ENCODE assay signal across 8 cellular contexts in genomic region chr13:97432917-97433726, GRCh38. TPM values are rescaled to one million over a fixed set of nuclear protein-coding genes. Genes with fewer than 3 reads are reported as not detected.
A peak's percentile ranks its signal among the peaks of the same experiment; 100 is the strongest.
DNase-seq lines count a peak whose midpoint lies in the region; ATAC-seq and TF ChIP-seq lines count a peak whose summit lies in the region.

No MANE protein-coding gene starts in this region.

- peak; percentile 71 to 73 for ATAC-seq in naive B cell (ENCODE audit: low read depth in 2 of 2)
- ATAC-seq in stimulated activated effector memory CD8-positive, alpha-beta T cell treated with anti-CD3 and anti-CD28 coated beads, Interleukin-12 subunit alpha, Interleukin-12 subunit beta, amount 100 ng/mL, for 72 hours = peak; percentile 88

- peak overlapping the region; percentile 98 for H3K4me2 ChIP-seq in fibroblast of lung (ENCODE audit: extremely low read depth, insufficient read depth, low read length)

- TF ChIP-seq CTCF in LNCaP clone FGC (IDR thresholded peaks at IDR 0.05; ENCODE audit: control insufficient read depth, extremely low read depth, insufficient read depth) (no peak), fibroblast of lung (conservative IDR thresholded peaks at IDR 0.05 in 1 of 2, IDR thresholded peaks at IDR 0.05 in 1 of 2; ENCODE audit: low read depth in 1 of 2, low read length in 2 of 2) (no peak)

- H3K9ac ChIP-seq in fibroblast of lung (ENCODE audit: insufficient read depth, low read length) = peak overlapping the region; percentile 97

- H3K27me3 Mint-ChIP-seq in activated T-helper 2 cell treated with anti-CD3 and anti-CD28 coated beads, Interferon-gamma antibody, Interleukin-2, Interleukin-4, amounts not matched to agents 10 μg/mL and 5 μg/mL and 100 μg/mL, durations not matched to agents 14 hours and 24 hours and 36 hours (ENCODE audit: low read depth) = peaks cover 9% of the 10 kb centered on the region
- peaks cover 0 to 22% (median 7%) of the 10 kb centered on the region in 3 donors for H3K27me3 Mint-ChIP-seq in naive B cell

- peaks cover 11% of the 10 kb centered on the region for H3K36me3 Mint-ChIP-seq in activated T-helper 2 cell treated with anti-CD3 and anti-CD28 coated beads, Interferon-gamma antibody, Interleukin-2, Interleukin-4, amounts not matched to agents 10 μg/mL and 5 μg/mL and 100 μg/mL, durations not matched to agents 14 hours and 24 hours and 36 hours (ENCODE audit: low read depth)
- H3K36me3 Mint-ChIP-seq in naive B cell = no peaks in the 10 kb centered on the region
- H3K36me3 Mint-ChIP-seq in stimulated activated effector memory CD8-positive, alpha-beta T cell treated with anti-CD3 and anti-CD28 coated beads, Interleukin-12 subunit alpha, Interleukin-12 subunit beta, amount 100 ng/mL, for 72 hours = peaks cover 17% of the 10 kb centered on the region

- H3K4me3 ChIP-seq in LNCaP clone FGC (ENCODE audit: low read depth, low read length) (peak overlapping the region; percentile 87), fibroblast of lung (replicated peaks in 1 of 4; ENCODE audit: control extremely low read depth in 1 of 4, insufficient read depth in 1 of 4, low read depth in 3 of 4, low read length in 4 of 4) (peak overlapping the region; percentile 90 to 95 (median 93))

- H3K36me3 ChIP-seq in fibroblast of lung (ENCODE audit: control insufficient read depth, insufficient read depth, low read length) = peaks cover under 1% of the 10 kb centered on the region

- H3K27ac Mint-ChIP-seq in activated T-helper 2 cell treated with anti-CD3 and anti-CD28 coated beads, Interferon-gamma antibody, Interleukin-2, Interleukin-4, amounts not matched to agents 10 μg/mL and 5 μg/mL and 100 μg/mL, durations not matched to agents 14 hours and 24 hours and 36 hours = peak overlapping the region; percentile 99
- H3K27ac Mint-ChIP-seq in naive B cell = peak overlapping the region; percentile 98 to 100 (median 100)
- peak overlapping the region; percentile 100 for H3K27ac Mint-ChIP-seq in stimulated activated effector memory CD8-positive, alpha-beta T cell treated with anti-CD3 and anti-CD28 coated beads, Interleukin-12 subunit alpha, Interleukin-12 subunit beta, amount 100 ng/mL, for 72 hours

- no peaks in the 10 kb centered on the region for H4K20me1 ChIP-seq in fibroblast of lung (ENCODE audit: control insufficient read depth, extremely low read depth, insufficient read depth, low read length)

- H3K79me2 ChIP-seq in fibroblast of lung (ENCODE audit: control insufficient read depth, insufficient read depth, low read length) = peaks cover 32% of the 10 kb centered on the region

- no peaks in the 10 kb centered on the region for H3K9me3 ChIP-seq in fibroblast of lung (ENCODE audit: control insufficient read depth, insufficient read depth, low read depth, low read length)

- no peaks in the 10 kb centered on the region for H3K4me1 ChIP-seq in fibroblast of lung (ENCODE audit: control insufficient read depth, extremely low read depth, insufficient read depth, low read length)

- H3K4me3 Mint-ChIP-seq in activated T-helper 2 cell treated with anti-CD3 and anti-CD28 coated beads, Interferon-gamma antibody, Interleukin-2, Interleukin-4, amounts not matched to agents 10 μg/mL and 5 μg/mL and 100 μg/mL, durations not matched to agents 14 hours and 24 hours and 36 hours (ENCODE audit: low read depth) = peak overlapping the region; percentile 98
- peak overlapping the region; percentile 87 to 99 (median 97) for H3K4me3 Mint-ChIP-seq in naive B cell
- H3K4me3 Mint-ChIP-seq in stimulated activated effector memory CD8-positive, alpha-beta T cell treated with anti-CD3 and anti-CD28 coated beads, Interleukin-12 subunit alpha, Interleukin-12 subunit beta, amount 100 ng/mL, for 72 hours = peak overlapping the region; percentile 91

- intact Hi-C loops in activated T-helper 2 cell treated with anti-CD3 and anti-CD28 coated beads, Interferon-gamma antibody, Interleukin-2, Interleukin-4, amounts not matched to agents 10 μg/mL and 5 μg/mL and 100 μg/mL, durations not matched to agents 14 hours and 24 hours and 36 hours (cut with micrococcal nuclease) = loop anchor here (1.0 to 10.0 kb wide), 8 partner anchors 142 to 1756 kb away; partner anchors contain the start of genes DNAJC3 and FARP1

- H3K27ac ChIP-seq in fibroblast of lung (ENCODE audit: insufficient read depth, low read length) = peak overlapping the region; percentile 100

- H2AFZ ChIP-seq in fibroblast of lung (ENCODE audit: low read length) = peak overlapping the region; percentile 99

- peak; percentile 100 for DNase-seq in EH (ENCODE audit: low read depth)
- DNase-seq in H4 (ENCODE audit: low spot score) = peak; percentile 99
- DNase-seq in LNCaP clone FGC (ENCODE audit: low read depth) = peak; percentile 100
- peak; percentile 94 for DNase-seq in RPMI8226
- peak; percentile 99 for DNase-seq in activated T-helper 2 cell treated with anti-CD3 and anti-CD28 coated beads, Interferon-gamma antibody, Interleukin-2, Interleukin-4, amounts not matched to agents 10 μg/mL and 5 μg/mL and 100 μg/mL, durations not matched to agents 14 hours and 24 hours and 36 hours (ENCODE audit: low spot score)
- DNase-seq in fibroblast of lung (ENCODE audit: low read depth in 2 of 2) = peak; percentile 100
- DNase-seq in naive B cell = peak; percentile 99
- peak; percentile 98 to 100 for DNase-seq in stimulated activated effector memory CD8-positive, alpha-beta T cell treated with anti-CD3 and anti-CD28 coated beads, Interleukin-12 subunit alpha, Interleukin-12 subunit beta, amount 100 ng/mL, for 72 hours (ENCODE audit: low spot score in 2 of 2)

- H3K9me3 Mint-ChIP-seq in activated T-helper 2 cell treated with anti-CD3 and anti-CD28 coated beads, Interferon-gamma antibody, Interleukin-2, Interleukin-4, amounts not matched to agents 10 μg/mL and 5 μg/mL and 100 μg/mL, durations not matched to agents 14 hours and 24 hours and 36 hours = no peaks in the 10 kb centered on the region
- H3K9me3 Mint-ChIP-seq in naive B cell = peaks cover 0 to 4% (median 0%) of the 10 kb centered on the region in 7 donors
- no peaks in the 10 kb centered on the region for H3K9me3 Mint-ChIP-seq in stimulated activated effector memory CD8-positive, alpha-beta T cell treated with anti-CD3 and anti-CD28 coated beads, Interleukin-12 subunit alpha, Interleukin-12 subunit beta, amount 100 ng/mL, for 72 hours

- no peaks in the 10 kb centered on the region for H3K27me3 ChIP-seq in fibroblast of lung (ENCODE audit: control insufficient read depth, insufficient read depth, low read length)

- H3K4me1 Mint-ChIP-seq in activated T-helper 2 cell treated with anti-CD3 and anti-CD28 coated beads, Interferon-gamma antibody, Interleukin-2, Interleukin-4, amounts not matched to agents 10 μg/mL and 5 μg/mL and 100 μg/mL, durations not matched to agents 14 hours and 24 hours and 36 hours (ENCODE audit: low read depth) = peaks cover 34% of the 10 kb centered on the region
- peaks cover 20 to 23% (median 23%) of the 10 kb centered on the region in 3 donors for H3K4me1 Mint-ChIP-seq in naive B cell
- H3K4me1 Mint-ChIP-seq in stimulated activated effector memory CD8-positive, alpha-beta T cell treated with anti-CD3 and anti-CD28 coated beads, Interleukin-12 subunit alpha, Interleukin-12 subunit beta, amount 100 ng/mL, for 72 hours = peaks cover 35% of the 10 kb centered on the region

RNA-seq across cellular contexts. Expression of gene RAP2A, which starts 0.8 kb away (rescaled TPM):
- total RNA-seq in H4 (2014; rRNA removed; shearing (Covaris generic)) = 17.6 and 19.0 TPM in 2 replicates
- total RNA-seq in activated T-helper 2 cell treated with anti-CD3 and anti-CD28 coated beads, Interferon-gamma antibody, Interleukin-2, Interleukin-4, amounts not matched to agents 10 μg/mL and 5 μg/mL and 100 μg/mL, durations not matched to agents 14 hours and 24 hours and 36 hours = 26.0 and 27.1 TPM in 2 replicates
- total RNA-seq in fibroblast of lung = 29.8 and 35.0 TPM in 2 replicates
- polyA plus RNA-seq in fibroblast of lung (14.8 and 31.4 TPM in 2 replicates), naive B cell (ENCODE audit: low read depth in 6 of 6) (1 to 10 TPM; 1.2 to 2.7 (median 1.7) TPM)
- polyA plus RNA-seq in fibroblast of lung (2012) = 15.6 and 28.8 TPM in 2 replicates
- 25.7 and 41.0 TPM in 2 replicates for polyA minus RNA-seq in fibroblast of lung (ENCODE audit: low replicate concordance)

Comparison
In these comparisons a context has a peak if more than half of its experiments do, and no peak if none do; other contexts are left out.
1. Peak in every context shown above with its lines: DNase-seq, ATAC-seq, H3K4me3 ChIP-seq and H3K27ac ChIP-seq.